ENCODE assay signal across 15 cellular contexts in genomic region chr3:159853506-159853864, GRCh38. TPM values are rescaled to one million over a fixed set of nuclear protein-coding genes. Genes with fewer than 3 reads are reported as not detected.
A peak's percentile ranks its signal among the peaks of the same experiment; 100 is the strongest.
DNase-seq lines count a peak whose midpoint lies in the region; ATAC-seq and TF ChIP-seq lines count a peak whose summit lies in the region.
"Had no signal": no experiment of that assay in that cellular context is flagged by ENCODE, and none has a peak within 500 bp of the region (broad histone marks: within the 10 kb centered on the region; RNA-seq: fewer than 3 reads in every experiment).

No MANE protein-coding gene starts in this region.

- no peaks in the 10 kb centered on the region for H3K27me3 ChIP-seq in HUES48 (ENCODE audit: control insufficient read depth, insufficient read depth, low read length)
- H3K27me3 ChIP-seq in breast epithelium: no peaks in the 10 kb centered on the region
- H3K27me3 ChIP-seq in mesenchymal stem cell (ENCODE audit: control insufficient read depth in 1 of 2, insufficient read depth in 1 of 2, low read length in 2 of 2): no peaks in the 10 kb centered on the region
- H3K27me3 ChIP-seq in subcutaneous abdominal adipose tissue (ENCODE audit: control insufficient read depth in 5 of 5, insufficient read depth in 4 of 5, low read length in 5 of 5): no peaks in the 10 kb centered on the region
- H3K27me3 ChIP-seq: body of pancreas had no signal

- no peak overlapping the region for H3K4me2 ChIP-seq in mesenchymal stem cell (ENCODE audit: low read length, poor library complexity, severe bottlenecking)

- no peak overlapping the region for H3K14ac ChIP-seq in mesenchymal stem cell (ENCODE audit: low read length in 2 of 2)

- peaks cover 16% of the 10 kb centered on the region for H3K79me1 ChIP-seq in mesenchymal stem cell (replicated peaks; ENCODE audit: low read length, poor library complexity, severe bottlenecking)

- no peak for ATAC-seq in HG03565 (IDR thresholded peaks at IDR 0.05; ENCODE audit: unreplicated experiment)
- ATAC-seq: T-helper 17 cell had no signal

- H3K4me1 ChIP-seq in HUES48 (ENCODE audit: control insufficient read depth, insufficient read depth, low read length): peaks cover 44% of the 10 kb centered on the region
- no peaks in the 10 kb centered on the region for H3K4me1 ChIP-seq in breast epithelium
- peaks cover 18% of the 10 kb centered on the region for H3K4me1 ChIP-seq in mesenchymal stem cell (ENCODE audit: control insufficient read depth, insufficient read depth, low read depth, low read length)
- H3K4me1 ChIP-seq in subcutaneous abdominal adipose tissue (ENCODE audit: control insufficient read depth in 5 of 5, insufficient read depth in 5 of 5, low read length in 5 of 5): peaks cover 0 to 67% (median 30%) of the 10 kb centered on the region in 5 donors

- no peak for DNase-seq in breast epithelium (ENCODE audit: low spot score in 2 of 2)
- DNase-seq in mesenchymal stem cell: no peak
- DNase-seq in stimulated activated CD4-positive, alpha-beta T cell treated with anti-CD3 and anti-CD28 coated beads, Interleukin-1b, Interleukin-23, amount 100 ng/mL, for 48 hours: no peak
- DNase-seq in globus pallidus (ENCODE audit: low spot score): no peak
- DNase-seq in NCI-H524 (lab: John Stamatoyannopoulos, UW): no peak
- DNase-seq: activated CD4-positive, alpha-beta T cell treated with anti-CD3 and anti-CD28 coated beads, Interleukin-2, amount 50 U/mL, for 4 hours; CD4-positive, alpha-beta T cell; stimulated activated CD4-positive, alpha-beta T cell treated with anti-CD3 and anti-CD28 coated beads, Interleukin-12 subunit alpha, Interleukin-12 subunit beta, amount 100 ng/mL, for 4 hours; T-helper 17 cell had no signal

- TF ChIP-seq POLR2A in breast epithelium (IDR thresholded peaks at IDR 0.05): no peak

- H3K4ac ChIP-seq in mesenchymal stem cell (ENCODE audit: low read depth in 1 of 2, low read length in 2 of 2): no peak overlapping the region

- H4K8ac ChIP-seq in mesenchymal stem cell (ENCODE audit: low read length): no peak overlapping the region

- no peak overlapping the region for H3K23ac ChIP-seq in mesenchymal stem cell (ENCODE audit: low read length in 2 of 2)

- H4K91ac ChIP-seq in mesenchymal stem cell (ENCODE audit: low read length): no peak overlapping the region

- H2AK5ac ChIP-seq in mesenchymal stem cell (ENCODE audit: low read length, severe bottlenecking): no peak overlapping the region

- TF ChIP-seq CTCF in breast epithelium (IDR thresholded peaks at IDR 0.05): no peak

- no peak overlapping the region for H2BK5ac ChIP-seq in mesenchymal stem cell (ENCODE audit: low read depth, low read length, poor library complexity, severe bottlenecking)

- H3K18ac ChIP-seq in mesenchymal stem cell (ENCODE audit: low read depth in 1 of 2, low read length in 2 of 2): no peak overlapping the region

- H2AFZ ChIP-seq in mesenchymal stem cell (ENCODE audit: low read depth, low read length): no peak overlapping the region

- H3K4me3 ChIP-seq in HUES48 (ENCODE audit: low read depth, low read length): no peak overlapping the region
- H3K4me3 ChIP-seq in breast epithelium: peak overlapping the region in 1 of 3 donors; percentile 56
- peak overlapping the region in 1 of 2 experiments; percentile 44 for H3K4me3 ChIP-seq in mesenchymal stem cell (ENCODE audit: insufficient read depth in 1 of 2, low read depth in 1 of 2, low read length in 2 of 2)
- H3K4me3 ChIP-seq in subcutaneous abdominal adipose tissue (ENCODE audit: low read depth in 1 of 5, low read length in 5 of 5): peak overlapping the region in 2 of 5 donors; percentile 48 to 50
- H3K4me3 ChIP-seq: body of pancreas had no signal

- H3K36me3 ChIP-seq in HUES48 (ENCODE audit: control insufficient read depth, insufficient read depth, low read length): no peaks in the 10 kb centered on the region
- no peaks in the 10 kb centered on the region for H3K36me3 ChIP-seq in breast epithelium
- no peaks in the 10 kb centered on the region for H3K36me3 ChIP-seq in mesenchymal stem cell (ENCODE audit: control insufficient read depth in 1 of 2, insufficient read depth in 2 of 2, low read depth in 1 of 2, low read length in 2 of 2)
- H3K36me3 ChIP-seq in subcutaneous abdominal adipose tissue (ENCODE audit: control insufficient read depth in 5 of 5, insufficient read depth in 5 of 5, low read length in 5 of 5): no peaks in the 10 kb centered on the region

- peak overlapping the region; percentile 88 for H3K27ac ChIP-seq in HUES48 (ENCODE audit: low read depth, low read length)
- H3K27ac ChIP-seq in breast epithelium: peak overlapping the region; percentile 83 to 88
- H3K27ac ChIP-seq in mesenchymal stem cell (ENCODE audit: low read length, poor library complexity, severe bottlenecking): peak overlapping the region; percentile 93
- peak overlapping the region; percentile 85 for H3K27ac ChIP-seq in subcutaneous abdominal adipose tissue (ENCODE audit: low read depth, low read length)
- H3K27ac ChIP-seq: body of pancreas, HL-60 had no signal

- intact Hi-C loops in breast epithelium (cut with DNase I; ENCODE audit: low total_unique reads): no loop called here

- H3K9ac ChIP-seq in HUES48 (ENCODE audit: low read depth, low read length): no peak overlapping the region; the same call in 1 of the 2 replicates
- peak overlapping the region; percentile 68 for H3K9ac ChIP-seq in mesenchymal stem cell (ENCODE audit: low read length)
- H3K9ac ChIP-seq in subcutaneous abdominal adipose tissue (ENCODE audit: low read length in 5 of 5): peak overlapping the region in 2 of 5 donors; percentile 23 to 31

- H2BK15ac ChIP-seq in mesenchymal stem cell (ENCODE audit: low read depth, poor library complexity, severe bottlenecking): no peak overlapping the region

- no peak overlapping the region for H2BK120ac ChIP-seq in mesenchymal stem cell (ENCODE audit: low read depth, low read length)

- no peak overlapping the region for H2BK12ac ChIP-seq in mesenchymal stem cell (ENCODE audit: low read length in 2 of 2)

- H3K9me3 ChIP-seq in HUES48 (ENCODE audit: control insufficient read depth, insufficient read depth, low read length) (no peaks in the 10 kb centered on the region), breast epithelium (no peaks in the 10 kb centered on the region), mesenchymal stem cell (ENCODE audit: control insufficient read depth, low read length) (no peaks in the 10 kb centered on the region), subcutaneous abdominal adipose tissue (ENCODE audit: control insufficient read depth in 5 of 5, low read length in 5 of 5) (no peaks in the 10 kb centered on the region)
- H3K9me3 ChIP-seq: body of pancreas had no signal

RNA-seq across cellular contexts. Expression of gene SCHIP1, which starts 13.8 kb away (rescaled TPM):
- total RNA-seq in breast epithelium: 10 to 100 TPM in 1 of 3 donors, 1 to 10 TPM in 2; 1.6 to 14.2 (median 8.8) TPM
- 7.2 TPM for polyA plus RNA-seq in mesenchymal stem cell (2013, experiment 1 of 2)
- polyA plus RNA-seq in mesenchymal stem cell (2013, experiment 2 of 2): 7.2 TPM
- total RNA-seq: CD4-positive, alpha-beta T cell; OCI-LY7; T-helper 17 cell had no signal
